8 cellular contexts compared by ENCODE assay signal in genomic region chr3:50242778-50243551, GRCh38. TPM values are rescaled to one million over a fixed set of nuclear protein-coding genes. Genes with fewer than 3 reads are reported as not detected.
DNase-seq lines count a peak whose midpoint lies in the region; ATAC-seq, FAIRE-seq and TF ChIP-seq lines count a peak whose summit lies in the region.

No MANE protein-coding gene starts in this region.

- peaks cover 95% of the 10 kb centered on the region for H3K4me1 ChIP-seq in CD8-positive, alpha-beta memory T cell (ENCODE audit: insufficient read depth, low read length)
- H3K4me1 ChIP-seq in breast epithelium = peaks cover 40 to 58% of the 10 kb centered on the region in 2 donors
- H3K4me1 ChIP-seq in MM.1S (ENCODE audit: low read length) = peaks cover 19% of the 10 kb centered on the region

- no peak overlapping the region for H2AFZ ChIP-seq in MM.1S (ENCODE audit: low read length)

- H3K27me3 Mint-ChIP-seq in CD8-positive, alpha-beta memory T cell = no peaks in the 10 kb centered on the region
- no peaks in the 10 kb centered on the region for H3K27me3 Mint-ChIP-seq in stimulated activated naive CD8-positive, alpha-beta T cell treated with anti-CD3 and anti-CD28 coated beads, Interleukin-15, amount 100 ng/mL, for 72 hours

- intact Hi-C loops in breast epithelium (cut with DNase I; ENCODE audit: low total_unique reads) (no loop called here), left colon (cut with DNase I, micrococcal nuclease) (no loop called here)

- H3K9me3 ChIP-seq in CD8-positive, alpha-beta memory T cell (ENCODE audit: low read length) = no peaks in the 10 kb centered on the region
- H3K9me3 ChIP-seq in breast epithelium = no peaks in the 10 kb centered on the region
- no peaks in the 10 kb centered on the region for H3K9me3 ChIP-seq in MM.1S (replicated peaks; ENCODE audit: insufficient read depth, low read length)

- no peak for TF ChIP-seq CTCF in breast epithelium (IDR thresholded peaks at IDR 0.05)
- no peak for TF ChIP-seq CTCF in MM.1S (IDR thresholded peaks at IDR 0.05; ENCODE audit: low read length)

- no peak for TF ChIP-seq POLR2A in breast epithelium (IDR thresholded peaks at IDR 0.05)

- H3K27me3 ChIP-seq in CD8-positive, alpha-beta memory T cell (ENCODE audit: insufficient read depth, low read length, poor library complexity, severe bottlenecking) = no peaks in the 10 kb centered on the region
- H3K27me3 ChIP-seq in breast epithelium (no peaks in the 10 kb centered on the region), MM.1S (replicated peaks; ENCODE audit: insufficient read depth, low read length) (no peaks in the 10 kb centered on the region)

- H3K4me3 ChIP-seq in CD8-positive, alpha-beta memory T cell (ENCODE audit: low read length) = peak overlapping the region; percentile 27
- H3K4me3 ChIP-seq in breast epithelium (peak overlapping the region in 2 of 3 donors; percentile 7 to 43), MM.1S (ENCODE audit: low read length) (no peak overlapping the region)

- H3K4me3 Mint-ChIP-seq in CD8-positive, alpha-beta memory T cell = peak overlapping the region; percentile 47 to 89 (median 72)
- peak overlapping the region; percentile 79 to 85 for H3K4me3 Mint-ChIP-seq in stimulated activated naive CD8-positive, alpha-beta T cell treated with anti-CD3 and anti-CD28 coated beads, Interleukin-15, amount 100 ng/mL, for 72 hours

- peaks cover 77 to 91% (median 84%) of the 10 kb centered on the region in 3 donors for H3K4me1 Mint-ChIP-seq in CD8-positive, alpha-beta memory T cell
- peaks cover 98% of the 10 kb centered on the region for H3K4me1 Mint-ChIP-seq in stimulated activated naive CD8-positive, alpha-beta T cell treated with anti-CD3 and anti-CD28 coated beads, Interleukin-15, amount 100 ng/mL, for 72 hours

- H3K9me3 Mint-ChIP-seq in CD8-positive, alpha-beta memory T cell = no peaks in the 10 kb centered on the region
- no peaks in the 10 kb centered on the region for H3K9me3 Mint-ChIP-seq in stimulated activated naive CD8-positive, alpha-beta T cell treated with anti-CD3 and anti-CD28 coated beads, Interleukin-15, amount 100 ng/mL, for 72 hours

- peaks cover 0 to 48% (median 0%) of the 10 kb centered on the region in 3 donors for H3K36me3 Mint-ChIP-seq in CD8-positive, alpha-beta memory T cell

- POLR2A ChIA-PET in CD8-positive, alpha-beta memory T cell (lab: Charles Lee) = interaction anchor here (0.7 to 1.7 kb wide), 2 partner anchors 16 to 20 kb away, joined by 5 to 8 read pairs; no protein-coding TSS in a partner anchor

- peak overlapping the region; percentile 85 to 99 (median 94) for H3K27ac Mint-ChIP-seq in CD8-positive, alpha-beta memory T cell
- H3K27ac Mint-ChIP-seq in stimulated activated naive CD8-positive, alpha-beta T cell treated with anti-CD3 and anti-CD28 coated beads, Interleukin-15, amount 100 ng/mL, for 72 hours = peak overlapping the region; percentile 77 to 93

- no peaks in the 10 kb centered on the region for H3K9me2 ChIP-seq in MM.1S (replicated peaks; ENCODE audit: insufficient read depth, low read length)

- no peak overlapping the region for H3K4me2 ChIP-seq in MM.1S (ENCODE audit: low read depth, low read length)

- ATAC-seq in left colon (no peak), GM18520 (IDR thresholded peaks at IDR 0.05; ENCODE audit: unreplicated experiment) (no peak)
- ATAC-seq in stimulated activated naive CD8-positive, alpha-beta T cell treated with anti-CD3 and anti-CD28 coated beads, Interleukin-15, amount 100 ng/mL, for 72 hours = no peak

- H3K27ac ChIP-seq in CD8-positive, alpha-beta memory T cell (ENCODE audit: low read depth, low read length) = peak overlapping the region; percentile 47
- H3K27ac ChIP-seq in breast epithelium = peak overlapping the region; percentile 78 to 93
- H3K27ac ChIP-seq in MM.1S (ENCODE audit: low read length) = no peak overlapping the region

- H3K9ac ChIP-seq in MM.1S (ENCODE audit: low read length) = no peak overlapping the region

- FAIRE-seq in RCC 7860 (lab: Jason Lieb, UNC) = no peak

- DNase-seq in CD8-positive, alpha-beta memory T cell = peak in 2 of 5 donors; percentile 31 to 46
- DNase-seq in RCC 7860 (ENCODE audit: low spot score) (peak; percentile 72), breast epithelium (ENCODE audit: low spot score in 2 of 2) (no peak), left colon (peak; percentile 68 to 76), MM.1S (no peak), DMS 273 (lab: John Stamatoyannopoulos, UW; ENCODE audit: unreplicated experiment) (no peak)
- peak in 1 of 2 donors; percentile 54 for DNase-seq in stimulated activated naive CD8-positive, alpha-beta T cell treated with anti-CD3 and anti-CD28 coated beads, Interleukin-15, amount 100 ng/mL, for 72 hours

- peaks cover 16% of the 10 kb centered on the region for H3K36me3 ChIP-seq in CD8-positive, alpha-beta memory T cell (ENCODE audit: insufficient read depth, low read length)
- H3K36me3 ChIP-seq in breast epithelium (no peaks in the 10 kb centered on the region), MM.1S (replicated peaks; ENCODE audit: insufficient read depth, low read length) (no peaks in the 10 kb centered on the region)

- no peaks in the 10 kb centered on the region for H4K20me1 ChIP-seq in MM.1S (ENCODE audit: insufficient read depth, low read length)

- CTCF ChIA-PET in CD8-positive, alpha-beta memory T cell (lab: Charles Lee) = interaction anchor here (1.0 to 9.2 kb wide), 10 partner anchors 8 to 104 kb away, joined by 4 to 116 read pairs (median 8); partner anchors contain the start of genes GNAI2 and GNAT1

- H3K79me2 ChIP-seq in MM.1S (ENCODE audit: low read length) = peaks cover 96% of the 10 kb centered on the region

- H3F3A ChIP-seq in MM.1S (ENCODE audit: insufficient read depth, low read length) = peaks cover 21% of the 10 kb centered on the region

RNA-seq across cellular contexts. Expression of gene GNAI2, which starts 7.0 kb away (rescaled TPM):
- total RNA-seq in CD8-positive, alpha-beta memory T cell = 100 to 1,000 TPM; 259 to 265 TPM
- 665 TPM for polyA plus RNA-seq in CD8-positive, alpha-beta memory T cell
- total RNA-seq in breast epithelium (100 to 1,000 TPM in 2 of 3 donors, 10 to 100 TPM in 1; 95.3 to 232 (median 162) TPM), left colon (10 to 100 TPM; 46.1 to 81.3 TPM)

RNA-seq across cellular contexts. Expression of gene SEMA3B, which starts 26.0 kb away (rescaled TPM):
- under 1 TPM in 1 of 2 experiments, not detected in 1; 0.22 TPM for total RNA-seq in CD8-positive, alpha-beta memory T cell
- not detected for polyA plus RNA-seq in CD8-positive, alpha-beta memory T cell
- total RNA-seq in breast epithelium = 10 to 100 TPM; 10.1 to 17.6 (median 11.1) TPM
- 100 to 1,000 TPM in 1 of 2 donors, 10 to 100 TPM in 1; 56.8 to 116 TPM for total RNA-seq in left colon

RNA-seq across cellular contexts. Expression of gene LSMEM2, which starts 35.9 kb away (rescaled TPM):
- not detected for total RNA-seq in CD8-positive, alpha-beta memory T cell
- polyA plus RNA-seq in CD8-positive, alpha-beta memory T cell = not detected
- total RNA-seq in breast epithelium (not detected), left colon (not detected)

RNA-seq across cellular contexts. Expression of gene SLC38A3, which starts 37.9 kb away (rescaled TPM):
- total RNA-seq in CD8-positive, alpha-beta memory T cell = not detected
- polyA plus RNA-seq in CD8-positive, alpha-beta memory T cell = not detected
- total RNA-seq in breast epithelium (1 to 10 TPM in 1 of 3 donors, under 1 TPM in 1, not detected in 1; 0.98 to 2.5 TPM), left colon (not detected)

RNA-seq across cellular contexts. Expression of gene IFRD2, which starts 49.3 kb away (rescaled TPM):
- 100 to 1,000 TPM; 191 to 192 TPM for total RNA-seq in CD8-positive, alpha-beta memory T cell
- polyA plus RNA-seq in CD8-positive, alpha-beta memory T cell = 66.8 TPM
- 10 to 100 TPM; 50.4 to 82.3 (median 72.7) TPM for total RNA-seq in breast epithelium
- total RNA-seq in left colon = 10 to 100 TPM; 48.8 to 68.6 TPM

Comparison
In these comparisons a context has a peak if more than half of its experiments do, and no peak if none do; other contexts are left out.
1. DNase-seq: peak in RCC 7860 (single experiment) and left colon (2 of 2); none in breast epithelium (0 of 2), MM.1S (single experiment) and DMS 273 (single experiment).
2. RNA of gene SEMA3B, which starts 26.0 kb away (total RNA-seq): 56.8 to 116 TPM in left colon and 10.1 to 17.6 TPM in breast epithelium; 0.22 TPM in CD8-positive, alpha-beta memory T cell; every median in the first group is over 4 times any median in the second.